In genomic region chr11:2812371-2812991, GRCh38 we compare ENCODE assay signal across 10 cellular contexts.
A peak's percentile ranks its signal among the peaks of the same experiment; 100 is the strongest.
DNase-seq lines count a peak whose midpoint lies in the region; ATAC-seq and TF ChIP-seq lines count a peak whose summit lies in the region.
"Had no signal": no experiment of that assay in that cellular context is flagged by ENCODE, and none has a peak within 500 bp of the region (broad histone marks: within the 10 kb centered on the region; RNA-seq: fewer than 3 reads in every experiment).

No MANE protein-coding gene starts in this region.

- WGBS in ovary, 3 donors = 7 to 8% (median 7%) methylated on average over 17 of the region's 17 CpGs

- peak overlapping the region; percentile 60 to 93 (median 83); a peak in 21 of 22 replicates for H3K9ac ChIP-seq in BLaER1 treated with 17β-estradiol and CSF1 and Interleukin-3, amounts not matched to agents 10 nM and 100 nM
- H3K9ac ChIP-seq: GM23248 had no signal

- peak overlapping the region; percentile 87 to 97 (median 94) for H3K4me2 ChIP-seq in BLaER1 treated with 17β-estradiol and CSF1 and Interleukin-3, amounts not matched to agents 10 nM and 100 nM

- peaks cover 5% of the 10 kb centered on the region; the same call in 1 of the 2 replicates for H3K36me3 Mint-ChIP-seq in HFFc6 (ENCODE audit: low read depth)

- peaks cover 28 to 46% (median 41%) of the 10 kb centered on the region in 11 experiments for H3K9me3 ChIP-seq in BLaER1 treated with 17β-estradiol and CSF1 and Interleukin-3, amounts not matched to agents 10 nM and 100 nM (replicated peaks in 1 of 11)
- no peaks in the 10 kb centered on the region for H3K9me3 ChIP-seq in cardiac muscle cell (ENCODE audit: low read depth)
- H3K9me3 ChIP-seq in ovary = no peaks in the 10 kb centered on the region
- H3K9me3 ChIP-seq in HAP-1 = no peaks in the 10 kb centered on the region

- peaks cover 32 to 67% (median 57%) of the 10 kb centered on the region in 10 experiments for H3K4me1 ChIP-seq in BLaER1 treated with 17β-estradiol and CSF1 and Interleukin-3, amounts not matched to agents 10 nM and 100 nM
- H3K4me1 ChIP-seq in cardiac muscle cell (ENCODE audit: low read depth) = peaks cover 37% of the 10 kb centered on the region
- peaks cover 42% of the 10 kb centered on the region for H3K4me1 ChIP-seq in ovary (ENCODE audit: insufficient read depth)
- H3K4me1 ChIP-seq in HAP-1 = no peaks in the 10 kb centered on the region

- intact Hi-C loops in ovary (cut with DNase I) (no loop called here), dorsolateral prefrontal cortex (cut with DNase I) (no loop called here)

- H3K36me3 ChIP-seq in BLaER1 treated with 17β-estradiol and CSF1 and Interleukin-3, amounts not matched to agents 10 nM and 100 nM = peaks cover 0 to 16% (median 0%) of the 10 kb centered on the region in 11 experiments; a peak in 6 of 22 replicates
- no peaks in the 10 kb centered on the region for H3K36me3 ChIP-seq in cardiac muscle cell
- no peaks in the 10 kb centered on the region for H3K36me3 ChIP-seq in ovary
- no peaks in the 10 kb centered on the region for H3K36me3 ChIP-seq in HAP-1 (replicated peaks)

- H3K27me3 ChIP-seq in BLaER1 treated with 17β-estradiol and CSF1 and Interleukin-3, amounts not matched to agents 10 nM and 100 nM = no peaks in the 10 kb centered on the region
- H3K27me3 ChIP-seq in cardiac muscle cell = no peaks in the 10 kb centered on the region
- no peaks in the 10 kb centered on the region for H3K27me3 ChIP-seq in ovary
- H3K27me3 ChIP-seq in HAP-1 (ENCODE audit: low read depth) = no peaks in the 10 kb centered on the region
- H3K27me3 ChIP-seq in dorsolateral prefrontal cortex = peaks cover 0 to 11% (median 0%) of the 10 kb centered on the region in 45 donors

- no peaks in the 10 kb centered on the region for H4K20me1 ChIP-seq in BLaER1 treated with 17β-estradiol and CSF1 and Interleukin-3, amounts not matched to agents 10 nM and 100 nM

- ATAC-seq in GM21515 (IDR thresholded peaks at IDR 0.05; ENCODE audit: unreplicated experiment) = no peak

- in situ Hi-C loops in HAP-1 (cut with MboI; ENCODE audit: low sequenced_read_pairs) = no loop called here

- TF ChIP-seq CTCF in cardiac muscle cell (IDR thresholded peaks at IDR 0.05; ENCODE audit: low read depth, low read length) = no peak
- TF ChIP-seq CTCF in ovary (IDR thresholded peaks at IDR 0.05) = no peak
- no peak for TF ChIP-seq CTCF in dorsolateral prefrontal cortex (IDR thresholded peaks at IDR 0.05 in 54 of 56, conservative IDR thresholded peaks at IDR 0.05 in 2 of 56; ENCODE audit: low read depth in 1 of 56, partially characterized antibody in 56 of 56)
- no peak for TF ChIP-seq CTCF in HFFc6 (IDR thresholded peaks at IDR 0.05)

- H3K4me3 ChIP-seq in BLaER1 treated with 17β-estradiol and CSF1 and Interleukin-3, amounts not matched to agents 10 nM and 100 nM = peak overlapping the region; percentile 7 to 67 (median 52); a peak in 17 of 20 replicates
- no peak overlapping the region for H3K4me3 ChIP-seq in cardiac muscle cell
- H3K4me3 ChIP-seq in ovary = no peak overlapping the region
- no peak overlapping the region for H3K4me3 ChIP-seq in HAP-1
- H3K4me3 ChIP-seq in dorsolateral prefrontal cortex = peak overlapping the region in 3 of 59 donors; percentile 6 to 9 (median 6)
- H3K4me3 ChIP-seq: GM23248 had no signal

- H3K27ac Mint-ChIP-seq in HFFc6 = no peak overlapping the region
- H3K27ac Mint-ChIP-seq: activated T-helper 2 cell treated with anti-CD3 and anti-CD28 coated beads, Interferon-gamma antibody, Interleukin-2, Interleukin-4, amounts not matched to agents 10 μg/mL and 5 μg/mL and 100 μg/mL, durations not matched to agents 14 hours and 24 hours and 36 hours had no signal

- peaks cover 6% of the 10 kb centered on the region for H3K4me1 Mint-ChIP-seq in HFFc6 (ENCODE audit: low read depth)

- no peak overlapping the region for H3K4me3 Mint-ChIP-seq in HFFc6

- peaks cover 37% of the 10 kb centered on the region for H3K27me3 Mint-ChIP-seq in HFFc6 (ENCODE audit: insufficient read depth)

- DNase-seq in SKM-1 treated with dmso at 0.1 percent for 144 hours (lab: John Stamatoyannopoulos, UW; ENCODE audit: unreplicated experiment) (peak; percentile 72), cardiac muscle cell (ENCODE audit: low read depth in 1 of 2, low spot score in 1 of 2) (peak; percentile 28 to 91), ovary (peak in 4 of 5 donors; percentile 54 to 79 (median 60)), HAP-1 (ENCODE audit: low spot score in 2 of 2) (no peak), dorsolateral prefrontal cortex (no peak), HFFc6 (no peak)
- DNase-seq: GM23248 had no signal

- TF ChIP-seq POLR2A in ovary (IDR thresholded peaks at IDR 0.05) = no peak

- TF ChIP-seq EP300 in ovary (IDR thresholded peaks at IDR 0.05) = no peak

- peaks cover 6% of the 10 kb centered on the region; the same call in 1 of the 2 replicates for H3K9me3 Mint-ChIP-seq in HFFc6

- H3K27ac ChIP-seq in BLaER1 treated with 17β-estradiol and CSF1 and Interleukin-3, amounts not matched to agents 10 nM and 100 nM = peak overlapping the region; percentile 52 to 100 (median 94); a peak in 21 of 22 replicates
- H3K27ac ChIP-seq in cardiac muscle cell (peak overlapping the region; percentile 34), ovary (peak overlapping the region; percentile 40 to 65), dorsolateral prefrontal cortex (peak overlapping the region in 3 of 59 donors; percentile 6 to 22 (median 18))
- H3K27ac ChIP-seq: GM23248 had no signal

Comparison
In these comparisons a context has a peak if more than half of its experiments do, and no peak if none do; other contexts are left out.
1. H3K4me3 ChIP-seq: peak in BLaER1 treated with 17β-estradiol and CSF1 and Interleukin-3, amounts not matched to agents 10 nM and 100 nM (10 of 10); none in cardiac muscle cell (single experiment), ovary (single experiment) and HAP-1 (single experiment).
2. DNase-seq: peak in SKM-1 treated with dmso at 0.1 percent for 144 hours (single experiment), cardiac muscle cell (2 of 2) and ovary (4 of 5); none in HAP-1 (0 of 2), dorsolateral prefrontal cortex (0 of 10) and HFFc6 (single experiment).